Comparison of ENCODE assay signal across 19 cellular contexts in the genomic region with DNA sequence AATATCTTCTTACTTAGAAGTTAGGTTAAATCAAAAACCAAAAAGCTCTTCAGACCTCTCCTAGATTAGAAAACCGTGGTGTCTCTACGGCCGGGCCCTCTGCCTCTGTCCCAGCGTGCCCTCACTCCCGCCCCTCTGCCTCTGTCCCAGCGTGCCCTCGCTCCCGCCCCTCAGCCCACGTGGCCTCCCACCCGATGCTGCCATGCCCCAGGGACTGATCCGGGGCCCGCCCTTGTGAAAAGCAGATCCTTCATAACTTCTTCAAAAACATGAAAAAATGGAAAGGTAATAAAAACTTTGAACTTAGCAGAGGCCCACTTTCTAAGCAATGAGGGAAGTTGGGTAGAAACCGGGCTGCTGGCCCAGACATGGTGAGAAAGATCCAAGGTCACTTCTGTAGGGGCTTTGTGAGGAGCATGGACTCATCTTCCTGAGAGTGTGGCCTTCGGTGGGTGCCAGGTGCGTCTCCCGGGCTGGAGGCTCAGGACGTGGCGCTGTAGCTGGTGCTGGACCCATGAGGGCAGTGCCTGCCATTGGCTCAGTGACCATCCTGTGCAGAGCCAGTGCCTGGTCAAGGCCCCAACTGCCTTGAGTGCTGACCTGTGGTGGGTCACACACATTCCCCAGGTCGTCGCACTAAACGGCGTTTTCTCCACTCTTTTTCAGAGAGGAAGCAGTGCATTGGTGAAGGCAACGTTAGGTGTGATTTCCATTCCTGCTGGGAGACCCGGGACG.
"Had no signal": no experiment of that assay in that cellular context is flagged by ENCODE, and none has a peak within 500 bp of the region (broad histone marks: within the 10 kb centered on the region; RNA-seq: fewer than 3 reads in every experiment).

No MANE protein-coding gene starts in this region.

- H3K27me3 ChIP-seq: ovary had no signal

- H3K4me1 ChIP-seq: foreskin keratinocyte had no signal

- H3K4me1 Mint-ChIP-seq: memory B cell had no signal

- H3K4me3 Mint-ChIP-seq: memory B cell; natural killer cell; stimulated activated naive B cell treated with anti-CD40 and anti-IgM and Interleukin-4, amounts not matched to agents 10 μg/mL and 1 μg/mL and 100 μg/mL, for 72 hours; stimulated activated naive CD8-positive, alpha-beta T cell treated with anti-CD3 and anti-CD28 coated beads, Interleukin-15, Interleukin-2, amounts not matched to agents 100 ng/mL and 50 ng/mL, for 24 hours had no signal

- H3K27ac Mint-ChIP-seq: memory B cell; natural killer cell; progenitor cell of endocrine pancreas; stimulated activated naive B cell treated with anti-CD40 and anti-IgM and Interleukin-4, amounts not matched to agents 10 μg/mL and 1 μg/mL and 100 μg/mL, for 72 hours; stimulated activated naive CD8-positive, alpha-beta T cell treated with anti-CD3 and anti-CD28 coated beads, Interleukin-15, Interleukin-2, amounts not matched to agents 100 ng/mL and 50 ng/mL, for 24 hours had no signal

- H3K9me3 ChIP-seq: esophagus muscularis mucosa, ovary, right atrium auricular region, sigmoid colon, thoracic aorta, tibial nerve, upper lobe of right lung, vagina had no signal

- DNase-seq: dermis blood vessel endothelial cell; effector memory CD4-positive, alpha-beta T cell; foreskin keratinocyte; natural killer cell; occipital lobe; sigmoid colon; stimulated activated naive B cell treated with anti-CD40 and anti-IgM and Interleukin-4, amounts not matched to agents 10 μg/mL and 1 μg/mL and 100 μg/mL, for 72 hours; upper lobe of right lung had no signal

- ATAC-seq: foreskin keratinocyte; natural killer cell; stimulated activated naive B cell treated with anti-CD40 and anti-IgM and Interleukin-4, amounts not matched to agents 10 μg/mL and 1 μg/mL and 100 μg/mL, for 72 hours; upper lobe of right lung had no signal

- H3K9me3 Mint-ChIP-seq: memory B cell; natural killer cell; stimulated activated naive B cell treated with anti-CD40 and anti-IgM and Interleukin-4, amounts not matched to agents 10 μg/mL and 1 μg/mL and 100 μg/mL, for 72 hours; stimulated activated naive CD8-positive, alpha-beta T cell treated with anti-CD3 and anti-CD28 coated beads, Interleukin-15, Interleukin-2, amounts not matched to agents 100 ng/mL and 50 ng/mL, for 24 hours had no signal

- H3K4me3 ChIP-seq: coronary artery, esophagus muscularis mucosa, lung, ovary, right atrium auricular region, sigmoid colon, thoracic aorta, tibial nerve, upper lobe of right lung, vagina had no signal

- H3K36me3 ChIP-seq: esophagus muscularis mucosa, ovary, right atrium auricular region, sigmoid colon, thoracic aorta, tibial nerve, upper lobe of right lung, vagina had no signal

- H3K27ac ChIP-seq: coronary artery, esophagus muscularis mucosa, foreskin keratinocyte, ovary, right atrium auricular region, sigmoid colon, thoracic aorta, tibial nerve, upper lobe of right lung, vagina had no signal

- H3K36me3 Mint-ChIP-seq: natural killer cell; stimulated activated naive B cell treated with anti-CD40 and anti-IgM and Interleukin-4, amounts not matched to agents 10 μg/mL and 1 μg/mL and 100 μg/mL, for 72 hours had no signal
